Comparison of ENCODE assay signal across 6 cellular contexts in the genomic region with DNA sequence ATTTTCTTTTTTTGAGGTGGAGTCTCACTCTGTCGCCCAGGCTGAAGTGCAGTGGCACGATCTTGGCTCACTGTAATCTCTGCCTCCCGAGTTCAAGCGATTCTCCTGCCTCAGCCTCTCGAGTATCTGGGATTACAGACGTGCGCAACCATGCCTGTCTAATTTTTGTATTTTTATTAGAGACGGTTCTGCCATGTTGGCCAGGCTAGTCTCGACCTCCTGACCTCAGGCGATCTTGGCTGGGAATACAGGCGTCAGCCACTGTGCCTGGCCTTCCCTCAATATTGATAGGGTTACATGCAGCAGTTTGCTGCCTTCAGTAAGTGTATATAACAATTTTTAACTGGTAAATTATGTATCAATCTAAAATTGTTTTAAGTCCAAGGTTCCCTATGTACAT. TPM values are rescaled to one million over a fixed set of nuclear protein-coding genes. Genes with fewer than 3 reads are reported as not detected.
"Had no signal": no experiment of that assay in that cellular context is flagged by ENCODE, and none has a peak within 500 bp of the region (broad histone marks: within the 10 kb centered on the region; RNA-seq: fewer than 3 reads in every experiment).

No MANE protein-coding gene starts in this region.

RNA-seq across cellular contexts. Expression of a gene that starts 19.0 kb away (rescaled TPM):
- total RNA-seq: HepG2, HT-29, HT1080, IMR-90, K562 had no signal
- polyA plus RNA-seq: HepG2, IgD-negative memory B cell, IMR-90 had no signal
